In genomic region chr22:48780597-48781277, GRCh38 we compare ENCODE assay signal across 23 cellular contexts.
DNase-seq lines count a peak whose midpoint lies in the region; ATAC-seq and TF ChIP-seq lines count a peak whose summit lies in the region.
"Had no signal": no experiment of that assay in that cellular context is flagged by ENCODE, and none has a peak within 500 bp of the region (broad histone marks: within the 10 kb centered on the region; RNA-seq: fewer than 3 reads in every experiment).

No MANE protein-coding gene starts in this region.

- H3K27ac Mint-ChIP-seq in activated CD4-positive, alpha-beta T cell treated with anti-CD3 and anti-CD28 coated beads, Interleukin-2, amount 10 ng/mL, durations not matched to agents 24 days and 14 days, result no peak overlapping the region
- no peak overlapping the region for H3K27ac Mint-ChIP-seq in activated CD4-positive, alpha-beta T cell treated with anti-CD3 and anti-CD28 coated beads for 36 hours
- no peak overlapping the region for H3K27ac Mint-ChIP-seq in natural killer cell treated with Interleukin-12 subunit alpha and Interleukin-12 subunit beta and Interleukin-15 and Interleukin-18, amount 100 ng/mL, for 72 hours
- H3K27ac Mint-ChIP-seq in natural killer cell (no peak overlapping the region), osteocyte (ENCODE audit: unreplicated experiment) (no peak overlapping the region)
- H3K27ac Mint-ChIP-seq: B cell; CD14-positive monocyte; CD8-positive, alpha-beta memory T cell; IgD-negative memory B cell had no signal

- no peak overlapping the region for H3K4me3 Mint-ChIP-seq in activated CD4-positive, alpha-beta T cell treated with anti-CD3 and anti-CD28 coated beads, Interleukin-2, amount 10 ng/mL, durations not matched to agents 24 days and 14 days
- H3K4me3 Mint-ChIP-seq in activated CD4-positive, alpha-beta T cell treated with anti-CD3 and anti-CD28 coated beads for 36 hours, result no peak overlapping the region
- H3K4me3 Mint-ChIP-seq in natural killer cell treated with Interleukin-12 subunit alpha and Interleukin-12 subunit beta and Interleukin-15 and Interleukin-18, amount 100 ng/mL, for 72 hours, result no peak overlapping the region
- H3K4me3 Mint-ChIP-seq in natural killer cell, result no peak overlapping the region
- no peak overlapping the region for H3K4me3 Mint-ChIP-seq in osteocyte (ENCODE audit: unreplicated experiment)
- H3K4me3 Mint-ChIP-seq: B cell; CD14-positive monocyte; CD8-positive, alpha-beta memory T cell; IgD-negative memory B cell had no signal

- no peak for ATAC-seq in activated CD4-positive, alpha-beta T cell treated with anti-CD3 and anti-CD28 coated beads for 36 hours
- no peak for ATAC-seq in natural killer cell treated with Interleukin-12 subunit alpha and Interleukin-12 subunit beta and Interleukin-15 and Interleukin-18, amount 100 ng/mL, for 72 hours
- no peak for ATAC-seq in natural killer cell

- intact Hi-C loops in activated CD4-positive, alpha-beta T cell treated with anti-CD3 and anti-CD28 coated beads, Interleukin-2, amount 10 ng/mL, durations not matched to agents 24 days and 14 days (cut with micrococcal nuclease), result no loop called here
- intact Hi-C loops in activated CD4-positive, alpha-beta T cell treated with anti-CD3 and anti-CD28 coated beads for 36 hours (cut with DNase I, micrococcal nuclease), result no loop called here
- intact Hi-C loops in natural killer cell (cut with micrococcal nuclease), result no loop called here

- H3K27me3 Mint-ChIP-seq in activated CD4-positive, alpha-beta T cell treated with anti-CD3 and anti-CD28 coated beads, Interleukin-2, amount 10 ng/mL, durations not matched to agents 24 days and 14 days, result no peaks in the 10 kb centered on the region
- peaks cover 10% of the 10 kb centered on the region for H3K27me3 Mint-ChIP-seq in activated CD4-positive, alpha-beta T cell treated with anti-CD3 and anti-CD28 coated beads for 36 hours
- H3K27me3 Mint-ChIP-seq in natural killer cell treated with Interleukin-12 subunit alpha and Interleukin-12 subunit beta and Interleukin-15 and Interleukin-18, amount 100 ng/mL, for 72 hours, result peaks cover 9 to 10% of the 10 kb centered on the region in 2 donors
- H3K27me3 Mint-ChIP-seq in natural killer cell (ENCODE audit: low read depth in 2 of 2) (peaks cover 0 to 5% of the 10 kb centered on the region in 2 donors), osteocyte (ENCODE audit: unreplicated experiment) (no peaks in the 10 kb centered on the region)

- H3K4me1 Mint-ChIP-seq in activated CD4-positive, alpha-beta T cell treated with anti-CD3 and anti-CD28 coated beads, Interleukin-2, amount 10 ng/mL, durations not matched to agents 24 days and 14 days, result no peaks in the 10 kb centered on the region
- H3K4me1 Mint-ChIP-seq in activated CD4-positive, alpha-beta T cell treated with anti-CD3 and anti-CD28 coated beads for 36 hours, result no peaks in the 10 kb centered on the region
- H3K4me1 Mint-ChIP-seq in natural killer cell treated with Interleukin-12 subunit alpha and Interleukin-12 subunit beta and Interleukin-15 and Interleukin-18, amount 100 ng/mL, for 72 hours (ENCODE audit: low read depth in 2 of 2), result no peaks in the 10 kb centered on the region
- H3K4me1 Mint-ChIP-seq in natural killer cell (no peaks in the 10 kb centered on the region), osteocyte (ENCODE audit: unreplicated experiment) (no peaks in the 10 kb centered on the region)
- H3K4me1 Mint-ChIP-seq: B cell; CD14-positive monocyte; CD8-positive, alpha-beta memory T cell; IgD-negative memory B cell had no signal

- POLR2A ChIA-PET in activated CD4-positive, alpha-beta T cell treated with anti-CD3 and anti-CD28 coated beads for 36 hours (lab: Charles Lee), result no interaction called here

- TF ChIP-seq CTCF in natural killer cell (IDR thresholded peaks at IDR 0.05) (no peak), osteocyte (IDR thresholded peaks at IDR 0.05) (no peak)

- no peaks in the 10 kb centered on the region for H3K36me3 Mint-ChIP-seq in activated CD4-positive, alpha-beta T cell treated with anti-CD3 and anti-CD28 coated beads, Interleukin-2, amount 10 ng/mL, durations not matched to agents 24 days and 14 days (ENCODE audit: low read depth)
- no peaks in the 10 kb centered on the region for H3K36me3 Mint-ChIP-seq in activated CD4-positive, alpha-beta T cell treated with anti-CD3 and anti-CD28 coated beads for 36 hours (ENCODE audit: low read depth)
- H3K36me3 Mint-ChIP-seq in natural killer cell treated with Interleukin-12 subunit alpha and Interleukin-12 subunit beta and Interleukin-15 and Interleukin-18, amount 100 ng/mL, for 72 hours, result peaks cover 11% of the 10 kb centered on the region
- H3K36me3 Mint-ChIP-seq in natural killer cell (no peaks in the 10 kb centered on the region), osteocyte (ENCODE audit: unreplicated experiment) (no peaks in the 10 kb centered on the region)
- H3K36me3 Mint-ChIP-seq: CD14-positive monocyte; CD8-positive, alpha-beta memory T cell had no signal

- peaks cover 10% of the 10 kb centered on the region for H3K9me3 Mint-ChIP-seq in activated CD4-positive, alpha-beta T cell treated with anti-CD3 and anti-CD28 coated beads, Interleukin-2, amount 10 ng/mL, durations not matched to agents 24 days and 14 days
- peaks cover 4% of the 10 kb centered on the region for H3K9me3 Mint-ChIP-seq in activated CD4-positive, alpha-beta T cell treated with anti-CD3 and anti-CD28 coated beads for 36 hours (ENCODE audit: low read depth)
- no peaks in the 10 kb centered on the region for H3K9me3 Mint-ChIP-seq in natural killer cell treated with Interleukin-12 subunit alpha and Interleukin-12 subunit beta and Interleukin-15 and Interleukin-18, amount 100 ng/mL, for 72 hours
- peaks cover 0 to 4% of the 10 kb centered on the region in 2 donors for H3K9me3 Mint-ChIP-seq in natural killer cell
- peaks cover 21% of the 10 kb centered on the region for H3K9me3 Mint-ChIP-seq in osteocyte (ENCODE audit: unreplicated experiment)

- CTCF ChIA-PET in activated CD4-positive, alpha-beta T cell treated with anti-CD3 and anti-CD28 coated beads for 36 hours (lab: Charles Lee), result no interaction called here

- DNase-seq in activated CD4-positive, alpha-beta T cell treated with anti-CD3 and anti-CD28 coated beads, Interleukin-2, amount 10 ng/mL, durations not matched to agents 24 days and 14 days, result peak; percentile 38
- DNase-seq in activated CD4-positive, alpha-beta T cell treated with anti-CD3 and anti-CD28 coated beads for 36 hours, result no peak
- peak; percentile 55 for DNase-seq in natural killer cell treated with Interleukin-12 subunit alpha and Interleukin-12 subunit beta and Interleukin-15 and Interleukin-18, amount 100 ng/mL, for 72 hours (ENCODE audit: low spot score)
- DNase-seq in natural killer cell, result no peak
- peak; percentile 63 for DNase-seq in osteocyte (ENCODE audit: extremely low spot score, unreplicated experiment)
- no peak for DNase-seq in NCI-H1417 treated with DMSO at 0.1 percent for 48 hours (lab: John Stamatoyannopoulos, UW)
- DNase-seq in GOT3 (lab: John Stamatoyannopoulos, UW), result no peak
- DNase-seq: CD8-positive, alpha-beta memory T cell; DMS79 treated with DMSO at 0.1 percent for 48 hours; GF-D8; H7; MM.1S; NCI-H1694; NCI-H2029 treated with DMSO at 0.1 percent for 48 hours; NCI-H446 treated with DMSO at 0.1 percent for 48 hours; NCI-H526; NCI-H82; NK-92 treated with Interleukin-12 subunit alpha and Interleukin-12 subunit beta, amount 100 ng/mL, for 24 hours; PC-9; Right ventricle myocardium superior had no signal

Comparison
In these comparisons a context has a peak if more than half of its experiments do, and no peak if none do; other contexts are left out.
1. DNase-seq: peak in activated CD4-positive, alpha-beta T cell treated with anti-CD3 and anti-CD28 coated beads, Interleukin-2, amount 10 ng/mL, durations not matched to agents 24 days and 14 days (single experiment), natural killer cell treated with Interleukin-12 subunit alpha and Interleukin-12 subunit beta and Interleukin-15 and Interleukin-18, amount 100 ng/mL, for 72 hours (single experiment) and osteocyte (single experiment); none in activated CD4-positive, alpha-beta T cell treated with anti-CD3 and anti-CD28 coated beads for 36 hours (single experiment), natural killer cell (single experiment), NCI-H1417 treated with DMSO at 0.1 percent for 48 hours (single experiment) and GOT3 (single experiment).